8 cellular contexts compared by ENCODE assay signal in the genomic region with DNA sequence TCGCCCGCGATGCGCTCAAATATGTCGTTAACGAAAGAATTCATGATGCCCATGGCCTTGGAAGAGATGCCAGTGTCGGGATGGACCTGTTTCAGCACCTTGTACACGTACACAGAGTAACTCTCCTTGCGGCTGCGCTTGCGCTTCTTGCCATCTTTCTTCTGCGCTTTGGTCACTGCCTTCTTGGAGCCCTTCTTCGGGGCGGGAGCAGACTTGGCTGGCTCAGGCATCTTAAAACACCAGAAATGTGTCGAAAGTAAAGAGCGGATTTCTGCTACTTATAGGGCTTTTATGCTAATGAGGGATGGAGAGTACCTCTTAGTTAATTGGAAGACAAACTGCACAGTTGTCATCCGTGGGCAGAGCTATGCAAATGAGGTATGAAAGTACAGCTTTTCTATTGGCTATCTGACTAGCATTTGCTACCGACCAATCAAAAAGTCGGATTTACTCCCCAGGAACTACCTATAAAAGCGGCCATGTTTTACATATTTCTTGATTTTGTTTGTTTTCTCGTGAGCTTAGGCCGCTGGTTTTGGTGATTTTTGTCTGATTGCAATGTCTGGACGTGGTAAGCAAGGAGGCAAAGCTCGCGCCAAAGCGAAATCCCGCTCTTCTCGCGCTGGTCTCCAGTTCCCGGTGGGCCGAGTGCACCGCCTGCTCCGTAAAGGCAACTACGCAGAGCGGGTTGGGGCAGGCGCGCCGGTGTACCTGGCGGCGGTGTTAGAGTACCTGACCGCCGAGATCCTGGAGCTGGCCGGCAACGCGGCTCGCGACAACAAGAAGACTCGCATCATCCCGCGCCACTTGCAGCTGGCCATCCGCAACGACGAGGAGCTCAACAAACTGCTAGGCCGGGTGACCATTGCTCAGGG. TPM values are rescaled to one million over a fixed set of nuclear protein-coding genes. Genes with fewer than 3 reads are reported as not detected.
A peak's percentile ranks its signal among the peaks of the same experiment; 100 is the strongest.
DNase-seq lines count a peak whose midpoint lies in the region; ATAC-seq, FAIRE-seq and TF ChIP-seq lines count a peak whose summit lies in the region.

No MANE protein-coding gene starts in this region.

- H3K4me1 ChIP-seq in left ventricle myocardium inferior, result peaks cover 60% of the 10 kb centered on the region

- H3K36me3 ChIP-seq in left ventricle myocardium inferior, result peaks cover 20% of the 10 kb centered on the region

- H3K36me3 Mint-ChIP-seq in T-helper 1 cell treated with Interleukin-12 subunit alpha and Interleukin-12 subunit beta and Interleukin-4 antibody, amounts not matched to agents 30 μg/mL and 1 μg/mL, for 36 hours (ENCODE audit: low read depth), result peaks cover 37% of the 10 kb centered on the region

- peak; percentile 96 for DNase-seq in NCI-H1694 (lab: John Stamatoyannopoulos, UW)
- DNase-seq in left ventricle myocardium inferior, result peak; percentile 63
- DNase-seq in posterior vena cava (ENCODE audit: low spot score), result peak; percentile 94
- peak; percentile 86 for DNase-seq in urothelium cell line (ENCODE audit: low spot score)

- peak overlapping the region; percentile 99 for H3K4me3 Mint-ChIP-seq in T-helper 1 cell treated with Interleukin-12 subunit alpha and Interleukin-12 subunit beta and Interleukin-4 antibody, amounts not matched to agents 30 μg/mL and 1 μg/mL, for 36 hours

- H3K27ac Mint-ChIP-seq in T-helper 1 cell treated with Interleukin-12 subunit alpha and Interleukin-12 subunit beta and Interleukin-4 antibody, amounts not matched to agents 30 μg/mL and 1 μg/mL, for 36 hours, result peak overlapping the region; percentile 96

- peak; percentile 78 for ATAC-seq in GM18498 (IDR thresholded peaks at IDR 0.05; ENCODE audit: unreplicated experiment)
- peak; percentile 81 for ATAC-seq in HG02885 (IDR thresholded peaks at IDR 0.05; ENCODE audit: poor library complexity, unreplicated experiment)

- peaks cover 46% of the 10 kb centered on the region for H3K4me1 Mint-ChIP-seq in T-helper 1 cell treated with Interleukin-12 subunit alpha and Interleukin-12 subunit beta and Interleukin-4 antibody, amounts not matched to agents 30 μg/mL and 1 μg/mL, for 36 hours (ENCODE audit: low read depth)

- H3K9me3 Mint-ChIP-seq in T-helper 1 cell treated with Interleukin-12 subunit alpha and Interleukin-12 subunit beta and Interleukin-4 antibody, amounts not matched to agents 30 μg/mL and 1 μg/mL, for 36 hours, result no peaks in the 10 kb centered on the region

- intact Hi-C loops in left ventricle myocardium inferior (cut with micrococcal nuclease), result no loop called here
- intact Hi-C loops in posterior vena cava (cut with DNase I), result loop anchor here in 1 of 2 donors (10.0 kb wide), 1 partner anchor 81 kb away; a partner anchor contains a TSS

- TF ChIP-seq CTCF in left ventricle myocardium inferior (IDR thresholded peaks at IDR 0.05; ENCODE audit: borderline replicate concordance), result no peak

- no peaks in the 10 kb centered on the region for H3K27me3 ChIP-seq in left ventricle myocardium inferior (ENCODE audit: low read depth)

- H3K4me3 ChIP-seq in left ventricle myocardium inferior, result peak overlapping the region; percentile 89

- H3K27me3 Mint-ChIP-seq in T-helper 1 cell treated with Interleukin-12 subunit alpha and Interleukin-12 subunit beta and Interleukin-4 antibody, amounts not matched to agents 30 μg/mL and 1 μg/mL, for 36 hours (ENCODE audit: low read depth), result peaks cover 3% of the 10 kb centered on the region

- FAIRE-seq in urothelium cell line (lab: Jason Lieb, UNC), result no peak

- H3K27ac ChIP-seq in angular gyrus (ENCODE audit: low read depth, low read length) (peak overlapping the region; percentile 89), left ventricle myocardium inferior (replicated peaks) (peak overlapping the region; percentile 99)

- no peaks in the 10 kb centered on the region for H3K9me3 ChIP-seq in left ventricle myocardium inferior (replicated peaks)

RNA-seq across cellular contexts. Expression of gene HFE, which starts 36.7 kb away (rescaled TPM):
- 3.4 TPM for total RNA-seq in left ventricle myocardium inferior
- total RNA-seq in posterior vena cava, result 10 to 100 TPM in 1 of 2 donors, 1 to 10 TPM in 1; 5.5 to 11.8 TPM

Comparison
In these comparisons a context has a peak if more than half of its experiments do, and no peak if none do; other contexts are left out.
1. Peak in every context shown above with its lines: DNase-seq, ATAC-seq, H3K4me3 ChIP-seq and H3K27ac ChIP-seq.